In genomic region chr16:79571065-79571697, GRCh38 we compare ENCODE assay signal across 18 cellular contexts. TPM values are rescaled to one million over a fixed set of nuclear protein-coding genes. Genes with fewer than 3 reads are reported as not detected.
A peak's percentile ranks its signal among the peaks of the same experiment; 100 is the strongest.
DNase-seq lines count a peak whose midpoint lies in the region; ATAC-seq and TF ChIP-seq lines count a peak whose summit lies in the region.
"Had no signal": no experiment of that assay in that cellular context is flagged by ENCODE, and none has a peak within 500 bp of the region (broad histone marks: within the 10 kb centered on the region; RNA-seq: fewer than 3 reads in every experiment).

No MANE protein-coding gene starts in this region.

- H3K27me3 Mint-ChIP-seq in activated CD4-positive, alpha-beta T cell treated with anti-CD3 and anti-CD28 coated beads, Interleukin-2, amount 10 ng/mL, durations not matched to agents 24 days and 14 days = peaks cover 28% of the 10 kb centered on the region
- H3K27me3 Mint-ChIP-seq: brain had no signal

- no peak for TF ChIP-seq EP300 in esophagus muscularis mucosa (IDR thresholded peaks at IDR 0.05)

- intact Hi-C loops in esophagus muscularis mucosa (cut with DNase I) = no loop called here
- intact Hi-C loops in lower lobe of right lung (cut with DNase I) = no loop called here
- intact Hi-C loops in activated CD4-positive, alpha-beta T cell treated with anti-CD3 and anti-CD28 coated beads, Interleukin-2, amount 10 ng/mL, durations not matched to agents 24 days and 14 days (cut with micrococcal nuclease) = no loop called here

- no peaks in the 10 kb centered on the region for H3K9me3 Mint-ChIP-seq in activated CD4-positive, alpha-beta T cell treated with anti-CD3 and anti-CD28 coated beads, Interleukin-2, amount 10 ng/mL, durations not matched to agents 24 days and 14 days
- H3K9me3 Mint-ChIP-seq: activated CD4-positive, alpha-beta memory T cell treated with anti-CD3 and anti-CD28 coated beads for 36 hours; activated naive CD4-positive, alpha-beta T cell treated with anti-CD3 and anti-CD28 coated beads, Interleukin-2, amount 50 U/mL, for 72 hours; activated T-cell treated with anti-CD3 and anti-CD28 coated beads, Interleukin-2, amount 50 U/mL, for 72 hours; stimulated activated effector memory CD8-positive, alpha-beta T cell treated with anti-CD3 and anti-CD28 coated beads, Interleukin-12 subunit alpha, Interleukin-12 subunit beta, amount 100 ng/mL, for 72 hours had no signal

- no peak overlapping the region for H3K4me3 Mint-ChIP-seq in activated CD4-positive, alpha-beta T cell treated with anti-CD3 and anti-CD28 coated beads, Interleukin-2, amount 10 ng/mL, durations not matched to agents 24 days and 14 days
- H3K4me3 Mint-ChIP-seq: activated CD4-positive, alpha-beta memory T cell treated with anti-CD3 and anti-CD28 coated beads for 36 hours; activated T-cell treated with anti-CD3 and anti-CD28 coated beads, Interleukin-2, amount 50 U/mL, for 72 hours; stimulated activated effector memory CD8-positive, alpha-beta T cell treated with anti-CD3 and anti-CD28 coated beads, Interleukin-12 subunit alpha, Interleukin-12 subunit beta, amount 100 ng/mL, for 72 hours had no signal

- H3K4me1 Mint-ChIP-seq in activated CD4-positive, alpha-beta T cell treated with anti-CD3 and anti-CD28 coated beads, Interleukin-2, amount 10 ng/mL, durations not matched to agents 24 days and 14 days = peaks cover 4% of the 10 kb centered on the region
- H3K4me1 Mint-ChIP-seq: stimulated activated effector memory CD8-positive, alpha-beta T cell treated with anti-CD3 and anti-CD28 coated beads, Interleukin-12 subunit alpha, Interleukin-12 subunit beta, amount 100 ng/mL, for 72 hours had no signal

- H3K9me3 ChIP-seq in esophagus muscularis mucosa = no peaks in the 10 kb centered on the region
- no peaks in the 10 kb centered on the region for H3K9me3 ChIP-seq in lower lobe of right lung

- no peak overlapping the region for H3K27ac ChIP-seq in esophagus muscularis mucosa (replicated peaks in 1 of 4)
- no peak overlapping the region for H3K27ac ChIP-seq in lower lobe of right lung
- H3K27ac ChIP-seq: KMS-11, VCaP had no signal

- H3K27me3 ChIP-seq in esophagus muscularis mucosa (no peaks in the 10 kb centered on the region), lower lobe of right lung (ENCODE audit: low read depth) (no peaks in the 10 kb centered on the region)

- H3K36me3 Mint-ChIP-seq in activated CD4-positive, alpha-beta T cell treated with anti-CD3 and anti-CD28 coated beads, Interleukin-2, amount 10 ng/mL, durations not matched to agents 24 days and 14 days (ENCODE audit: low read depth) = no peaks in the 10 kb centered on the region
- H3K36me3 Mint-ChIP-seq: activated CD4-positive, alpha-beta memory T cell treated with anti-CD3 and anti-CD28 coated beads for 36 hours; activated naive CD4-positive, alpha-beta T cell treated with anti-CD3 and anti-CD28 coated beads, Interleukin-2, amount 50 U/mL, for 72 hours; brain; stimulated activated effector memory CD8-positive, alpha-beta T cell treated with anti-CD3 and anti-CD28 coated beads, Interleukin-12 subunit alpha, Interleukin-12 subunit beta, amount 100 ng/mL, for 72 hours had no signal

- WGBS in esophagus muscularis mucosa = 54% methylated on average over 6 of the region's 6 CpGs

- H3K4me3 ChIP-seq in esophagus muscularis mucosa = peak overlapping the region in 3 of 4 donors; percentile 24 to 47 (median 25)
- peak overlapping the region; percentile 38 for H3K4me3 ChIP-seq in lower lobe of right lung

- peak; percentile 40 to 45 for ATAC-seq in lower lobe of right lung
- ATAC-seq: activated naive CD4-positive, alpha-beta T cell treated with anti-CD3 and anti-CD28 coated beads, Interleukin-2, amount 50 U/mL, for 72 hours; activated T-cell treated with anti-CD3 and anti-CD28 coated beads, Interleukin-2, amount 50 U/mL, for 72 hours; stimulated activated effector memory CD8-positive, alpha-beta T cell treated with anti-CD3 and anti-CD28 coated beads, Interleukin-12 subunit alpha, Interleukin-12 subunit beta, amount 100 ng/mL, for 72 hours had no signal

- H3K4me1 ChIP-seq in esophagus muscularis mucosa (peaks cover 0 to 6% (median 0%) of the 10 kb centered on the region in 4 donors), lower lobe of right lung (no peaks in the 10 kb centered on the region)

- DNase-seq in CD1c-positive myeloid dendritic cell (ENCODE audit: extremely low spot score) (peak; percentile 12), esophagus muscularis mucosa (ENCODE audit: extremely low spot score) (no peak), lower lobe of right lung (no peak), stromal cell of bone marrow (ENCODE audit: low read depth) (peak; percentile 38), G401 (ENCODE audit: low spot score) (no peak), DMS53 treated with DMSO at 0.1 percent for 48 hours (lab: John Stamatoyannopoulos, UW; ENCODE audit: unreplicated experiment) (no peak), NCI-H774 (lab: John Stamatoyannopoulos, UW) (no peak)
- DNase-seq in activated CD4-positive, alpha-beta T cell treated with anti-CD3 and anti-CD28 coated beads, Interleukin-2, amount 10 ng/mL, durations not matched to agents 24 days and 14 days = no peak
- DNase-seq: activated CD4-positive, alpha-beta memory T cell treated with anti-CD3 and anti-CD28 coated beads for 36 hours; activated T-cell treated with anti-CD3 and anti-CD28 coated beads, Interleukin-2, amount 50 U/mL, for 72 hours; EL; midbrain; NCI-H1417 had no signal

- TF ChIP-seq CTCF in esophagus muscularis mucosa (IDR thresholded peaks at IDR 0.05) (no peak), lower lobe of right lung (IDR thresholded peaks at IDR 0.05) (no peak)

- in situ Hi-C loops in G401 (cut with HindIII; ENCODE audit: low sequenced_read_pairs) = no loop called here

- H3K36me3 ChIP-seq in esophagus muscularis mucosa (no peaks in the 10 kb centered on the region), lower lobe of right lung (no peaks in the 10 kb centered on the region)

- no peak overlapping the region for H3K27ac Mint-ChIP-seq in activated CD4-positive, alpha-beta T cell treated with anti-CD3 and anti-CD28 coated beads, Interleukin-2, amount 10 ng/mL, durations not matched to agents 24 days and 14 days
- H3K27ac Mint-ChIP-seq: activated CD4-positive, alpha-beta memory T cell treated with anti-CD3 and anti-CD28 coated beads for 36 hours; activated naive CD4-positive, alpha-beta T cell treated with anti-CD3 and anti-CD28 coated beads, Interleukin-2, amount 50 U/mL, for 72 hours; activated T-cell treated with anti-CD3 and anti-CD28 coated beads, Interleukin-2, amount 50 U/mL, for 72 hours; stimulated activated effector memory CD8-positive, alpha-beta T cell treated with anti-CD3 and anti-CD28 coated beads, Interleukin-12 subunit alpha, Interleukin-12 subunit beta, amount 100 ng/mL, for 72 hours had no signal

- TF ChIP-seq POLR2A in esophagus muscularis mucosa (IDR thresholded peaks at IDR 0.05; ENCODE audit: low read depth) = no peak

RNA-seq across cellular contexts. Expression of gene MAF, which starts 29.4 kb away (rescaled TPM):
- total RNA-seq in esophagus muscularis mucosa (10 to 100 TPM; 30.4 to 55.1 (median 40.8) TPM), lower lobe of right lung (60.0 TPM)
- total RNA-seq in G401 (2014; rRNA removed; shearing (Covaris generic)) = not detected in 2 replicates
- 61.5 and 62.8 TPM in 2 replicates for total RNA-seq in activated CD4-positive, alpha-beta T cell treated with anti-CD3 and anti-CD28 coated beads, Interleukin-2, amount 10 ng/mL, durations not matched to agents 24 days and 14 days

Comparison
In these comparisons a context has a peak if more than half of its experiments do, and no peak if none do; other contexts are left out.
1. DNase-seq: peak in CD1c-positive myeloid dendritic cell (single experiment) and stromal cell of bone marrow (single experiment); none in esophagus muscularis mucosa (single experiment), lower lobe of right lung (single experiment), G401 (single experiment), activated CD4-positive, alpha-beta T cell treated with anti-CD3 and anti-CD28 coated beads, Interleukin-2, amount 10 ng/mL, durations not matched to agents 24 days and 14 days (single experiment), DMS53 treated with DMSO at 0.1 percent for 48 hours (single experiment) and NCI-H774 (single experiment).
2. RNA of gene MAF, which starts 29.4 kb away (total RNA-seq): 61.5 to 62.8 TPM in activated CD4-positive, alpha-beta T cell treated with anti-CD3 and anti-CD28 coated beads, Interleukin-2, amount 10 ng/mL, durations not matched to agents 24 days and 14 days, 60.0 TPM in lower lobe of right lung (single experiment) and 30.4 to 55.1 TPM in esophagus muscularis mucosa; not detected in G401; every median in the first group is over 10 times any median in the second.